Comparison of ENCODE assay signal across 13 cellular contexts in genomic region chr2:120818441-120818920, GRCh38.
A peak's percentile ranks its signal among the peaks of the same experiment; 100 is the strongest.
DNase-seq lines count a peak whose midpoint lies in the region; ATAC-seq and TF ChIP-seq lines count a peak whose summit lies in the region.
"Had no signal": no experiment of that assay in that cellular context is flagged by ENCODE, and none has a peak within 500 bp of the region (broad histone marks: within the 10 kb centered on the region; RNA-seq: fewer than 3 reads in every experiment).

No MANE protein-coding gene starts in this region.

- H3K27ac ChIP-seq in heart right ventricle (no peak overlapping the region), left lung (peak overlapping the region in 1 of 2 donors; percentile 20)

- intact Hi-C loops in left cardiac atrium (cut with DNase I), result no loop called here
- intact Hi-C loops in heart right ventricle (cut with DNase I), result no loop called here
- intact Hi-C loops in left lung (cut with DNase I), result no loop called here

- H3K9me3 ChIP-seq in heart right ventricle (no peaks in the 10 kb centered on the region), left lung (no peaks in the 10 kb centered on the region)

- H3K4me3 ChIP-seq in heart right ventricle (no peak overlapping the region), astrocyte of the cerebellum (ENCODE audit: low read depth, low read length) (no peak overlapping the region), left lung (no peak overlapping the region)

- peak; percentile 25 to 31 for ATAC-seq in left cardiac atrium
- no peak for ATAC-seq in heart right ventricle
- peak; percentile 65 for ATAC-seq in left lung
- no peak for ATAC-seq in HG03520 (IDR thresholded peaks at IDR 0.05; ENCODE audit: unreplicated experiment)
- ATAC-seq in HG03095 (IDR thresholded peaks at IDR 0.05; ENCODE audit: unreplicated experiment), result no peak
- ATAC-seq: activated CD8-positive, alpha-beta T cell treated with anti-CD3 and anti-CD28 coated beads, Interleukin-2, amount 10 ng/mL, durations not matched to agents 7 days and 5 days; esophagus mucosa had no signal

- H3K36me3 ChIP-seq in heart right ventricle, result no peaks in the 10 kb centered on the region
- no peaks in the 10 kb centered on the region for H3K36me3 ChIP-seq in left lung

- no peak for TF ChIP-seq CTCF in heart right ventricle (IDR thresholded peaks at IDR 0.05)
- TF ChIP-seq CTCF in astrocyte of the cerebellum (IDR thresholded peaks at IDR 0.05; ENCODE audit: low read depth, low read length, missing control alignments), result no peak
- no peak for TF ChIP-seq CTCF in left lung (IDR thresholded peaks at IDR 0.05)

- peak; percentile 47 for DNase-seq in left cardiac atrium
- DNase-seq in heart right ventricle, result no peak
- peak; percentile 53 for DNase-seq in astrocyte of the cerebellum (ENCODE audit: low read depth)
- peak; percentile 37 to 62 for DNase-seq in left lung
- no peak for DNase-seq in activated naive CD4-positive, alpha-beta T cell treated with Interleukin-2 at 50 U/mL for 16 hours
- DNase-seq in SHP77 treated with DMSO at 0.1 percent for 48 hours (lab: John Stamatoyannopoulos, UW), result no peak
- DNase-seq: activated CD8-positive, alpha-beta T cell treated with anti-CD3 and anti-CD28 coated beads, Interleukin-2, amount 10 ng/mL, durations not matched to agents 7 days and 5 days; MV-4-11; NCI-H82; T-helper 2 cell had no signal

- in situ Hi-C loops in astrocyte of the cerebellum (cut with HindIII; ENCODE audit: low sequenced_read_pairs), result no loop called here

- H3K27me3 ChIP-seq in heart right ventricle (peaks cover 0 to 31% (median 10%) of the 10 kb centered on the region in 7 donors), left lung (peaks cover 0 to 29% of the 10 kb centered on the region in 2 donors)

- H3K4me1 ChIP-seq in heart right ventricle (peaks cover 0 to 12% (median 0%) of the 10 kb centered on the region in 9 donors), left lung (peaks cover 0 to 16% of the 10 kb centered on the region in 2 donors)

- 67 to 71% methylated on average over 10 of the region's 10 CpGs for WGBS in heart right ventricle, 2 donors

Comparison
In these comparisons a context has a peak if more than half of its experiments do, and no peak if none do; other contexts are left out.
1. ATAC-seq: peak in left cardiac atrium (2 of 2) and left lung (single experiment); none in heart right ventricle (0 of 8), HG03520 (single experiment) and HG03095 (single experiment).
2. DNase-seq: peak in left cardiac atrium (single experiment), astrocyte of the cerebellum (single experiment) and left lung (2 of 2); none in heart right ventricle (0 of 2), activated naive CD4-positive, alpha-beta T cell treated with Interleukin-2 at 50 U/mL for 16 hours (single experiment) and SHP77 treated with DMSO at 0.1 percent for 48 hours (single experiment).